In genomic region chr12:77724367-77724957, GRCh38 we compare ENCODE assay signal across 8 cellular contexts.
DNase-seq lines count a peak whose midpoint lies in the region; ATAC-seq and TF ChIP-seq lines count a peak whose summit lies in the region.

No MANE protein-coding gene starts in this region.

- ATAC-seq in GM18907 (IDR thresholded peaks at IDR 0.05; ENCODE audit: unreplicated experiment) (peak; percentile 77), RWPE2 (ENCODE audit: low read depth) (peak; percentile 72; the same call in 2 of the 3 replicates)

- H3K4me3 ChIP-seq in RWPE2 (ENCODE audit: severe bottlenecking) (no peak overlapping the region), spleen (no peak overlapping the region)

- H3K27ac ChIP-seq in RWPE2 (ENCODE audit: poor library complexity, severe bottlenecking): no peak overlapping the region
- H3K27ac ChIP-seq in spleen: no peak overlapping the region

- H3K27me3 ChIP-seq in RWPE2 (ENCODE audit: insufficient read depth, poor library complexity, severe bottlenecking) (no peaks in the 10 kb centered on the region), spleen (replicated peaks in 1 of 7) (no peaks in the 10 kb centered on the region)

- in situ Hi-C loops in ACHN (cut with HindIII; ENCODE audit: low pct_ligation_motif_present, low pct_unique_long_range_greater_than_20kb, low sequenced_read_pairs): no loop called here

- 57 to 92% (median 69%) methylated on average over 1 of the region's 1 CpG for WGBS in spleen, 5 donors

- H3K4me1 ChIP-seq in RWPE2 (ENCODE audit: insufficient read depth, poor library complexity, severe bottlenecking) (no peaks in the 10 kb centered on the region), spleen (peaks cover 0 to 7% (median 0%) of the 10 kb centered on the region in 6 donors)

- TF ChIP-seq POLR2A in spleen (IDR thresholded peaks at IDR 0.05): no peak

- intact Hi-C loops in spleen (cut with DNase I; ENCODE audit: low total_unique reads) (loop anchor here (5.0 kb wide), 1 partner anchor 203 kb away; no protein-coding TSS in a partner anchor), posterior cingulate gyrus (cut with DNase I) (loop anchor here (2.0 kb wide), 1 partner anchor 202 kb away; no protein-coding TSS in a partner anchor)

- H3K9me3 ChIP-seq in RWPE2 (ENCODE audit: severe bottlenecking): no peaks in the 10 kb centered on the region
- no peaks in the 10 kb centered on the region for H3K9me3 ChIP-seq in spleen

- DNase-seq in ACHN (peak; percentile 68), M059J (ENCODE audit: low read depth) (peak; percentile 42), RWPE2 (ENCODE audit: low spot score) (no peak), globus pallidus (ENCODE audit: low spot score) (peak; percentile 31), spleen (no peak), cerebellum (ENCODE audit: low spot score) (no peak), posterior cingulate gyrus (no peak)

- no peaks in the 10 kb centered on the region for H3K36me3 ChIP-seq in RWPE2 (ENCODE audit: low read depth)
- no peaks in the 10 kb centered on the region for H3K36me3 ChIP-seq in spleen

- TF ChIP-seq CTCF in RWPE2 (IDR thresholded peaks at IDR 0.05; ENCODE audit: poor library complexity, severe bottlenecking) (peak; percentile 79), spleen (IDR thresholded peaks at IDR 0.05 in 8 of 11, conservative IDR thresholded peaks at IDR 0.05 in 3 of 11) (peak in 10 of 11 experiments; percentile 16 to 69 (median 46))

Comparison
In these comparisons a context has a peak if more than half of its experiments do, and no peak if none do; other contexts are left out.
1. DNase-seq: peak in ACHN (single experiment), M059J (single experiment) and globus pallidus (single experiment); none in RWPE2 (single experiment), spleen (single experiment), cerebellum (single experiment) and posterior cingulate gyrus (0 of 10).